In genomic region chr16:72168365-72168764, GRCh38 we compare ENCODE assay signal across 9 cellular contexts. TPM values are rescaled to one million over a fixed set of nuclear protein-coding genes. Genes with fewer than 3 reads are reported as not detected.
"Had no signal": no experiment of that assay in that cellular context is flagged by ENCODE, and none has a peak within 500 bp of the region (broad histone marks: within the 10 kb centered on the region; RNA-seq: fewer than 3 reads in every experiment).

No MANE protein-coding gene starts in this region.

- FAIRE-seq: HepG2 had no signal

- H3K4me3 Mint-ChIP-seq: HFFc6, IgD-negative memory B cell had no signal

- DNase-seq: GM23248, GOT3, H7, HFFc6, KBM-7 had no signal

- H3K4me1 ChIP-seq: HAP-1 had no signal

- H3K9me3 ChIP-seq: HAP-1 had no signal

- H3K27ac Mint-ChIP-seq: HFFc6, IgD-negative memory B cell had no signal

- ATAC-seq: HCT116, HepG2 had no signal

- H3K4me3 ChIP-seq: GM23248, HAP-1 had no signal

- H3K36me3 ChIP-seq: HAP-1 had no signal

- H3K9me3 Mint-ChIP-seq: HFFc6 had no signal

RNA-seq across cellular contexts. Expression of gene PMFBP1, which starts 3.6 kb away (rescaled TPM):
- polyA plus RNA-seq: GM23248 had no signal
